In the genomic region with DNA sequence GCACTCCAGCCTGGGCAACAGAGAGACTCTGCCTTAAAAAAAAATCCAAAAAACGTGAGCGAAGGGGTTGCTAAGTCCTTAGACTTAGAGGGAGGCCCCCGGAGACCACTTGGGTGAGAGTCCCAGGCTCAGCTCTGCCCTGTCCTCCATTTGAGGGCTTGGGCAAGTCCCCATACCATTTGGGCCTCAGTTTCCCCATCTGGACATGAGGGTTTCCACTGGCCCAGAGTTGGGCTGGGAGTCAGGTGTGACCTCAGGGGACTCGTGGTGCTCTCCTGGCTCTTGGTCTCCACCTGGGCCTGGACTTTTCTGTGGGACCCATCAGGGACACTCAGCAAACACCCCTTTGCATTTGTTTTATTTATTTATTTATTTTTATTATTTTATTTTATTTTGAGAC, we compare ENCODE assay signal across 16 cellular contexts. TPM values are rescaled to one million over a fixed set of nuclear protein-coding genes. Genes with fewer than 3 reads are reported as not detected.
DNase-seq lines count a peak whose midpoint lies in the region; ATAC-seq and TF ChIP-seq lines count a peak whose summit lies in the region.
"Had no signal": no experiment of that assay in that cellular context is flagged by ENCODE, and none has a peak within 500 bp of the region (broad histone marks: within the 10 kb centered on the region; RNA-seq: fewer than 3 reads in every experiment).

No MANE protein-coding gene starts in this region.

- H3K27ac ChIP-seq in stomach, result no peak overlapping the region
- H3K27ac ChIP-seq: PC-9 had no signal

- H3K36me3 ChIP-seq in stomach, result peaks cover 0 to 13% (median 11%) of the 10 kb centered on the region in 4 donors

- WGBS in stomach, 5 donors, result 81 to 93% (median 88%) methylated on average over 4 of the region's 4 CpGs

- H3K36me3 Mint-ChIP-seq in activated CD8-positive, alpha-beta memory T cell treated with anti-CD3 and anti-CD28 coated beads, Interleukin-2, amount 10 ng/mL, durations not matched to agents 7 days and 5 days, result no peaks in the 10 kb centered on the region
- H3K36me3 Mint-ChIP-seq in T-cell, result no peaks in the 10 kb centered on the region
- H3K36me3 Mint-ChIP-seq in Calu3 (ENCODE audit: insufficient read depth, unreplicated experiment), result peaks cover 11% of the 10 kb centered on the region

- TF ChIP-seq EP300 in stomach (IDR thresholded peaks at IDR 0.05), result no peak

- intact Hi-C loops in stomach (cut with DNase I; ENCODE audit: low total_unique reads), result no loop called here
- intact Hi-C loops in Calu3 (cut with micrococcal nuclease; ENCODE audit: unreplicated experiment), result loop anchor here (5.0 kb wide), 1 partner anchor 300 kb away; no protein-coding TSS in a partner anchor

- POLR2A ChIA-PET in T-cell (lab: Charles Lee), result no interaction called here

- TF ChIP-seq CTCF in GM10266 (IDR thresholded peaks at IDR 0.05; ENCODE audit: control insufficient read depth, insufficient read depth, low read depth, missing control alignments) (no peak), stomach (IDR thresholded peaks at IDR 0.05) (no peak), Calu3 (IDR thresholded peaks at IDR 0.05; ENCODE audit: unreplicated experiment) (no peak)

- H3K9me3 Mint-ChIP-seq in activated CD8-positive, alpha-beta memory T cell treated with anti-CD3 and anti-CD28 coated beads, Interleukin-2, amount 10 ng/mL, durations not matched to agents 7 days and 5 days (ENCODE audit: low read depth), result no peaks in the 10 kb centered on the region
- H3K9me3 Mint-ChIP-seq in T-cell, result no peaks in the 10 kb centered on the region
- no peaks in the 10 kb centered on the region for H3K9me3 Mint-ChIP-seq in Calu3 (ENCODE audit: low read depth, unreplicated experiment)
- H3K9me3 Mint-ChIP-seq: CD14-positive monocyte had no signal

- H3K4me3 Mint-ChIP-seq in activated CD8-positive, alpha-beta memory T cell treated with anti-CD3 and anti-CD28 coated beads, Interleukin-2, amount 10 ng/mL, durations not matched to agents 7 days and 5 days, result no peak overlapping the region
- H3K4me3 Mint-ChIP-seq in T-cell (no peak overlapping the region), Calu3 (ENCODE audit: low read depth, unreplicated experiment) (no peak overlapping the region)
- H3K4me3 Mint-ChIP-seq: B cell, CD14-positive monocyte had no signal

- peaks cover 0 to 10% (median 8%) of the 10 kb centered on the region in 4 donors for H3K4me1 ChIP-seq in stomach

- no TSS peak for BruUV-seq in Calu3 (replicated peaks; lab: Mats Ljungman, UMichigan)

- H3K27me3 ChIP-seq in stomach, result peaks cover 0 to 10% (median 0%) of the 10 kb centered on the region in 3 donors

- H3K9me3 ChIP-seq in stomach, result no peaks in the 10 kb centered on the region

- CTCF ChIA-PET in activated CD8-positive, alpha-beta memory T cell treated with anti-CD3 and anti-CD28 coated beads, Interleukin-2, amount 10 ng/mL, durations not matched to agents 7 days and 5 days (lab: Charles Lee), result interaction anchor here (0.6 to 3.8 kb wide), 13 partner anchors 11 to 303 kb away, joined by 3 to 32 read pairs (median 4); no protein-coding TSS in a partner anchor
- CTCF ChIA-PET in T-cell (lab: Charles Lee), result interaction anchor here in 1 of 2 donors (1.2 kb wide), 1 partner anchor 300 kb away, joined by 4 read pairs; no protein-coding TSS in a partner anchor
- CTCF ChIA-PET in Calu3 (lab: Charles Lee), result interaction anchor here (1.3 kb wide), 1 partner anchor 300 kb away, joined by 3 read pairs; no protein-coding TSS in a partner anchor

- H3K27me3 Mint-ChIP-seq in activated CD8-positive, alpha-beta memory T cell treated with anti-CD3 and anti-CD28 coated beads, Interleukin-2, amount 10 ng/mL, durations not matched to agents 7 days and 5 days, result no peaks in the 10 kb centered on the region
- H3K27me3 Mint-ChIP-seq in T-cell, result no peaks in the 10 kb centered on the region
- peaks cover 3% of the 10 kb centered on the region for H3K27me3 Mint-ChIP-seq in Calu3 (ENCODE audit: unreplicated experiment)
- H3K27me3 Mint-ChIP-seq: B cell had no signal

- no peak for ATAC-seq in activated CD8-positive, alpha-beta memory T cell treated with anti-CD3 and anti-CD28 coated beads, Interleukin-2, amount 10 ng/mL, durations not matched to agents 7 days and 5 days
- ATAC-seq in left lobe of liver, result no peak
- no peak for ATAC-seq in T-cell (replicated peaks in 1 of 4)

- no peaks in the 10 kb centered on the region for H3K4me1 Mint-ChIP-seq in activated CD8-positive, alpha-beta memory T cell treated with anti-CD3 and anti-CD28 coated beads, Interleukin-2, amount 10 ng/mL, durations not matched to agents 7 days and 5 days
- H3K4me1 Mint-ChIP-seq in T-cell (no peaks in the 10 kb centered on the region), Calu3 (ENCODE audit: low read depth, unreplicated experiment) (no peaks in the 10 kb centered on the region)
- H3K4me1 Mint-ChIP-seq: CD14-positive monocyte had no signal

- H3K27ac Mint-ChIP-seq in activated CD8-positive, alpha-beta memory T cell treated with anti-CD3 and anti-CD28 coated beads, Interleukin-2, amount 10 ng/mL, durations not matched to agents 7 days and 5 days, result no peak overlapping the region
- H3K27ac Mint-ChIP-seq in T-cell, result no peak overlapping the region
- H3K27ac Mint-ChIP-seq in Calu3 (ENCODE audit: unreplicated experiment), result no peak overlapping the region
- H3K27ac Mint-ChIP-seq: B cell, CD14-positive monocyte had no signal

- no peak for TF ChIP-seq POLR2A in stomach (IDR thresholded peaks at IDR 0.05)

- no peak overlapping the region for H3K4me3 ChIP-seq in stomach
- H3K4me3 ChIP-seq: PC-9 had no signal

- DNase-seq in activated CD8-positive, alpha-beta memory T cell treated with anti-CD3 and anti-CD28 coated beads for 24 hours, result peak; percentile 50
- DNase-seq in activated CD8-positive, alpha-beta memory T cell treated with anti-CD3 and anti-CD28 coated beads, Interleukin-2, amount 10 ng/mL, durations not matched to agents 7 days and 5 days, result no peak
- DNase-seq in GM10266 (ENCODE audit: extremely low spot score) (peak; percentile 5), left lobe of liver (ENCODE audit: low spot score) (peak; percentile 42), stomach (peak; percentile 11), T-cell (no peak), Calu3 (no peak), NCI-H128 (lab: John Stamatoyannopoulos, UW; ENCODE audit: unreplicated experiment) (no peak)
- DNase-seq: GF-D8, NCI-H1436 treated with DMSO at 0.1 percent for 48 hours, NCI-H2029 treated with DMSO at 0.1 percent for 48 hours, NCI-H748 treated with DMSO at 0.1 percent for 48 hours, SHP77 treated with DMSO at 0.1 percent for 48 hours had no signal

RNA-seq across cellular contexts. Expression of a gene that starts 35.2 kb away (rescaled TPM):
- total RNA-seq in activated CD8-positive, alpha-beta memory T cell treated with anti-CD3 and anti-CD28 coated beads, Interleukin-2, amount 10 ng/mL, durations not matched to agents 7 days and 5 days, result 100 to 1,000 TPM; 110 to 122 TPM
- total RNA-seq in left lobe of liver, result 29.4 TPM
- total RNA-seq in stomach, result 100 to 1,000 TPM in 2 of 5 donors, 10 to 100 TPM in 3; 19.4 to 135 (median 93.9) TPM
- polyA plus RNA-seq in stomach, result 10 to 100 TPM; 47.5 to 69.3 (median 66.9) TPM
- total RNA-seq in T-cell, result 100 to 1,000 TPM; 105 to 142 (median 115) TPM
- 172 and 178 TPM in 2 replicates for total RNA-seq in Calu3 (2022)

Comparison
In these comparisons a context has a peak if more than half of its experiments do, and no peak if none do; other contexts are left out.
1. DNase-seq: peak in activated CD8-positive, alpha-beta memory T cell treated with anti-CD3 and anti-CD28 coated beads for 24 hours (single experiment), GM10266 (single experiment), left lobe of liver (single experiment) and stomach (single experiment); none in activated CD8-positive, alpha-beta memory T cell treated with anti-CD3 and anti-CD28 coated beads, Interleukin-2, amount 10 ng/mL, durations not matched to agents 7 days and 5 days (single experiment), T-cell (0 of 34), Calu3 (single experiment) and NCI-H128 (single experiment).